19 cellular contexts compared by ENCODE assay signal in the genomic region with DNA sequence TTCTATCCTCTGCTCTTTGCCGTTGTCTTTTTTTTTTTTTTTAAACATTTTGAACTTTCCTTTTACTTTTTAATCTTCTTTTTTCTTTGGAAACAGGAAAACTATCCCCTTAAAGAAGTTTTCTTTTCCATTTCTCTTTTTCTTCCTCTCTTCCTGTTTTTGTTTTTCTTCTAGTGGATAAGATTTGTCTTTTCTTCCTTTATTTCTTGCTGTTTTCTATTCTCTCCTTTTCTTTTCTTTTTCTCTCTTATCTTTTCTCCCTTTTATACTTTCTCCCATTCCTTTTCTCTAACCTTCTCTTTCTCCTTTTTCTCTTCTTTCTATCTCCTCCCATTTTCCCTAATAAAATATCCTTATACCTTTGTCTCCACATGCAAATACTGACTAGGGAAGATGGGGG.
"Had no signal": no experiment of that assay in that cellular context is flagged by ENCODE, and none has a peak within 500 bp of the region (broad histone marks: within the 10 kb centered on the region; RNA-seq: fewer than 3 reads in every experiment).

No MANE protein-coding gene starts in this region.

- ATAC-seq: foreskin keratinocyte, left lobe of liver, lower lobe of right lung had no signal

- H3K9me3 Mint-ChIP-seq: activated B cell treated with CpG ODN at 0.5 μM for 24 hours; activated naive CD4-positive, alpha-beta T cell treated with anti-CD3 and anti-CD28 coated beads, Interleukin-2, amount 10 ng/mL, durations not matched to agents 7 days and 5 days; brain; nephron; type B pancreatic cell had no signal

- H3K27me3 Mint-ChIP-seq: activated B cell treated with CpG ODN at 0.5 μM for 24 hours; activated CD4-positive, alpha-beta T cell treated with anti-CD3 and anti-CD28 coated beads for 36 hours; activated naive CD4-positive, alpha-beta T cell treated with anti-CD3 and anti-CD28 coated beads, Interleukin-2, amount 10 ng/mL, durations not matched to agents 7 days and 5 days; brain; type B pancreatic cell had no signal

- H3K27ac Mint-ChIP-seq: activated B cell treated with CpG ODN at 0.5 μM for 24 hours; activated CD4-positive, alpha-beta T cell treated with anti-CD3 and anti-CD28 coated beads for 36 hours; activated naive CD4-positive, alpha-beta T cell treated with anti-CD3 and anti-CD28 coated beads, Interleukin-2, amount 10 ng/mL, durations not matched to agents 7 days and 5 days; brain; nephron; type B pancreatic cell had no signal

- H3K36me3 Mint-ChIP-seq: brain had no signal

- DNase-seq: activated B cell treated with CpG ODN at 0.5 μM for 24 hours; activated CD4-positive, alpha-beta T cell treated with anti-CD3 and anti-CD28 coated beads for 36 hours; activated CD4-positive, alpha-beta T cell treated with anti-CD3 and anti-CD28 coated beads, Interleukin-2, amount 50 U/mL, for 4 hours; activated naive CD4-positive, alpha-beta T cell treated with anti-CD3 and anti-CD28 coated beads, Interleukin-2, amount 10 ng/mL, durations not matched to agents 7 days and 5 days; aorta; dermis blood vessel endothelial cell; effector CD8-positive, alpha-beta T cell; foreskin keratinocyte; lower lobe of right lung; sigmoid colon; stimulated activated CD4-positive, alpha-beta T cell treated with anti-CD3 and anti-CD28 coated beads, Interleukin-15, amount 100 ng/mL, for 24 hours; stimulated activated CD4-positive, alpha-beta T cell treated with anti-CD3 and anti-CD28 coated beads, Interleukin-2, amount 100 ng/mL, for 48 hours; stimulated activated CD8-positive, alpha-beta memory T cell treated with anti-CD3 and anti-CD28 coated beads, Interleukin-4, amount 100 ng/mL, for 48 hours; stimulated activated naive CD4-positive, alpha-beta T cell treated with Interleukin-2 at 50 U/mL for 16 hours; T-helper 1 cell had no signal

- H3K4me3 Mint-ChIP-seq: activated B cell treated with CpG ODN at 0.5 μM for 24 hours; activated CD4-positive, alpha-beta T cell treated with anti-CD3 and anti-CD28 coated beads for 36 hours; activated naive CD4-positive, alpha-beta T cell treated with anti-CD3 and anti-CD28 coated beads, Interleukin-2, amount 10 ng/mL, durations not matched to agents 7 days and 5 days; brain; nephron; type B pancreatic cell had no signal
